In genomic region chr2:113211226-113212105, GRCh38 we compare ENCODE assay signal across 9 cellular contexts. TPM values are rescaled to one million over a fixed set of nuclear protein-coding genes. Genes with fewer than 3 reads are reported as not detected.
DNase-seq lines count a peak whose midpoint lies in the region; ATAC-seq, FAIRE-seq and TF ChIP-seq lines count a peak whose summit lies in the region.
"Had no signal": no experiment of that assay in that cellular context is flagged by ENCODE, and none has a peak within 500 bp of the region (broad histone marks: within the 10 kb centered on the region; RNA-seq: fewer than 3 reads in every experiment).

No MANE protein-coding gene starts in this region.

- peak overlapping the region; percentile 13 for H3K14ac ChIP-seq in IMR-90 (replicated peaks; ENCODE audit: low read depth, low read length)

- ATAC-seq in IMR-90 (ENCODE audit: low read depth) (peak; percentile 73), lower lobe of right lung (peak; percentile 33 to 59), GM19455 (IDR thresholded peaks at IDR 0.05; ENCODE audit: unreplicated experiment) (no peak)
- no peak for ATAC-seq in activated T-helper 17 cell treated with anti-CD3 and anti-CD28 coated beads, Interleukin-2, amount 50 U/mL, for 72 hours (replicated peaks)
- ATAC-seq: activated T-cell treated with anti-CD3 and anti-CD28 coated beads, Interleukin-2, amount 50 U/mL, for 72 hours had no signal

- TF ChIP-seq CTCF in IMR-90 (conservative IDR thresholded peaks at IDR 0.05; ENCODE audit: low read depth, low read length) (no peak), lower lobe of right lung (IDR thresholded peaks at IDR 0.05) (no peak)

- peak overlapping the region; percentile 33; the same call in 1 of the 2 replicates for H2AK5ac ChIP-seq in IMR-90 (ENCODE audit: low read depth, low read length)

- no peak overlapping the region for H3K9ac ChIP-seq in IMR-90 (ENCODE audit: low read depth, low read length)

- TF ChIP-seq POLR2A in IMR-90 (IDR thresholded peaks at IDR 0.05; ENCODE audit: low read depth, low read length), result no peak

- H4K91ac ChIP-seq in IMR-90 (ENCODE audit: insufficient read depth, low read depth, low read length), result peak overlapping the region; percentile 77

- peaks cover 11% of the 10 kb centered on the region for H3K9me1 ChIP-seq in IMR-90 (ENCODE audit: insufficient read depth, low read length)

- intact Hi-C loops in IMR-90 (cut with micrococcal nuclease), result loop anchor here (2.0 kb wide), 1 partner anchor 71 kb away; no protein-coding TSS in a partner anchor
- intact Hi-C loops in lower lobe of right lung (cut with DNase I), result no loop called here

- H3K27ac ChIP-seq in IMR-90 (ENCODE audit: insufficient read depth, low read length), result no peak overlapping the region; the same call in 1 of the 2 replicates
- peak overlapping the region; percentile 80 for H3K27ac ChIP-seq in cingulate gyrus (ENCODE audit: low read depth, low read length)
- H3K27ac ChIP-seq in lower lobe of right lung, result peak overlapping the region; percentile 60

- peak overlapping the region; percentile 90 for H3K4ac ChIP-seq in IMR-90 (ENCODE audit: low read depth, low read length)

- H3K18ac ChIP-seq in IMR-90 (ENCODE audit: low read depth, low read length), result peak overlapping the region; percentile 75; the same call in 1 of the 2 replicates

- no peak for FAIRE-seq in urothelium cell line (lab: Jason Lieb, UNC)

- H4K20me1 ChIP-seq in IMR-90 (ENCODE audit: insufficient read depth, low read length), result no peaks in the 10 kb centered on the region

- peak overlapping the region; percentile 75 for H2AFZ ChIP-seq in IMR-90 (replicated peaks; ENCODE audit: low read length, poor library complexity)

- peak overlapping the region; percentile 82 for H2BK120ac ChIP-seq in IMR-90 (ENCODE audit: low read depth, low read length)

- no peaks in the 10 kb centered on the region for H3K9me3 ChIP-seq in IMR-90 (ENCODE audit: control insufficient read depth, insufficient read depth, low read length)
- H3K9me3 ChIP-seq in lower lobe of right lung, result no peaks in the 10 kb centered on the region

- H3K4me1 ChIP-seq in IMR-90 (ENCODE audit: control insufficient read depth, insufficient read depth, low read length), result peaks cover 15% of the 10 kb centered on the region
- peaks cover 24% of the 10 kb centered on the region for H3K4me1 ChIP-seq in lower lobe of right lung

- H3K36me3 ChIP-seq in IMR-90 (ENCODE audit: control insufficient read depth, insufficient read depth, low read length) (no peaks in the 10 kb centered on the region), lower lobe of right lung (no peaks in the 10 kb centered on the region)

- dilution Hi-C loops in IMR-90 (cut with HindIII; ENCODE audit: low sequenced_read_pairs, unreplicated experiment), result no loop called here

- no peak overlapping the region for H3K23ac ChIP-seq in IMR-90 (ENCODE audit: low read depth, low read length)

- H4K5ac ChIP-seq in IMR-90 (ENCODE audit: low read depth, low read length), result peak overlapping the region; percentile 38; the same call in 1 of the 2 replicates

- H3K4me1 Mint-ChIP-seq in activated T-helper 17 cell treated with anti-CD3 and anti-CD28 coated beads, Interleukin-2, amount 50 U/mL, for 72 hours, result no peaks in the 10 kb centered on the region

- H3K9me3 Mint-ChIP-seq in activated T-helper 17 cell treated with anti-CD3 and anti-CD28 coated beads, Interleukin-2, amount 50 U/mL, for 72 hours, result no peaks in the 10 kb centered on the region
- H3K9me3 Mint-ChIP-seq: activated T-cell treated with anti-CD3 and anti-CD28 coated beads, Interleukin-2, amount 50 U/mL, for 72 hours had no signal

- DNase-seq in IMR-90 (peak; percentile 49), lower lobe of right lung (no peak), urothelium cell line (ENCODE audit: low spot score) (peak; percentile 76)
- no peak for DNase-seq in activated CD4-positive, alpha-beta T cell treated with anti-CD3 and anti-CD28 coated beads, Interleukin-2, amount 50 U/mL, for 48 hours
- DNase-seq: activated T-cell treated with anti-CD3 and anti-CD28 coated beads, Interleukin-2, amount 50 U/mL, for 72 hours had no signal

- in situ Hi-C loops in IMR-90 (cut with MboI; ENCODE audit: low sequenced_read_pairs), result no loop called here

- BruUV-seq in IMR-90 (replicated peaks; lab: Mats Ljungman, UMichigan), result no TSS peak

- no peak overlapping the region for H3K4me2 ChIP-seq in IMR-90 (ENCODE audit: low read depth, low read length)

- no peak overlapping the region for H3K56ac ChIP-seq in IMR-90 (ENCODE audit: extremely low read depth, insufficient read depth, low read length)

- H2BK15ac ChIP-seq in IMR-90 (ENCODE audit: low read depth, low read length), result peak overlapping the region; percentile 35; the same call in 2 of the 3 replicates

- H3K27me3 ChIP-seq in IMR-90 (ENCODE audit: control insufficient read depth, insufficient read depth, low read length), result peaks cover 2% of the 10 kb centered on the region; the same call in 1 of the 2 replicates
- no peaks in the 10 kb centered on the region for H3K27me3 ChIP-seq in lower lobe of right lung (ENCODE audit: low read depth)

- peak overlapping the region; percentile 34 for H2BK20ac ChIP-seq in IMR-90 (ENCODE audit: low read depth, low read length)

- no peak overlapping the region for H3K4me3 Mint-ChIP-seq in activated T-helper 17 cell treated with anti-CD3 and anti-CD28 coated beads, Interleukin-2, amount 50 U/mL, for 72 hours
- H3K4me3 Mint-ChIP-seq: activated T-cell treated with anti-CD3 and anti-CD28 coated beads, Interleukin-2, amount 50 U/mL, for 72 hours had no signal

- peak overlapping the region; percentile 31 for H2AK9ac ChIP-seq in IMR-90 (replicated peaks; ENCODE audit: low read depth, low read length, poor library complexity)

- WGBS in IMR-90 (ENCODE audit: extremely low coverage in 2 of 2, insufficient read length in 1 of 2), 2 experiments, result no CpG with 5 or more reads among the region's 13 CpGs

- no peaks in the 10 kb centered on the region for H3K27me3 Mint-ChIP-seq in activated T-helper 17 cell treated with anti-CD3 and anti-CD28 coated beads, Interleukin-2, amount 50 U/mL, for 72 hours

- H2BK5ac ChIP-seq in IMR-90 (ENCODE audit: low read depth, low read length, poor library complexity, severe bottlenecking), result peak overlapping the region; percentile 22

- peak overlapping the region; percentile 49 to 77 for H4K8ac ChIP-seq in IMR-90 (ENCODE audit: low read depth in 2 of 2, low read length in 2 of 2)

- POLR2A ChIA-PET in IMR-90 (lab: Charles Lee; ENCODE audit: unreplicated experiment), result no interaction called here

- H3K36me3 Mint-ChIP-seq in activated T-helper 17 cell treated with anti-CD3 and anti-CD28 coated beads, Interleukin-2, amount 50 U/mL, for 72 hours (ENCODE audit: low read depth), result no peaks in the 10 kb centered on the region

- no peak for TF ChIP-seq RAD21 in IMR-90 (IDR thresholded peaks at IDR 0.05; ENCODE audit: low read length)

- H3K4me3 ChIP-seq in IMR-90 (ENCODE audit: insufficient read depth, low read depth, low read length) (no peak overlapping the region), lower lobe of right lung (no peak overlapping the region)

- no peaks in the 10 kb centered on the region for H3K79me1 ChIP-seq in IMR-90 (ENCODE audit: low read depth in 1 of 2, low read length in 2 of 2)

- CTCF ChIA-PET in IMR-90 (lab: Yijun Ruan, JAX), result interaction anchor here (0.7 to 1.9 kb wide), 5 partner anchors 13 to 159 kb away, joined by 3 to 8 read pairs (median 4); no protein-coding TSS in a partner anchor

- no peak overlapping the region for H3K27ac Mint-ChIP-seq in activated T-helper 17 cell treated with anti-CD3 and anti-CD28 coated beads, Interleukin-2, amount 50 U/mL, for 72 hours
- H3K27ac Mint-ChIP-seq: progenitor cell of endocrine pancreas had no signal

TF ChIP-seq in IMR-90, 13 proteins besides CTCF, POLR2A, EP300 and RAD21:
- TF ChIP-seq BHLHE40 (IDR thresholded peaks at IDR 0.05; ENCODE audit: low read depth, low read length), result no peak
- no peak for TF ChIP-seq RFX5 (IDR thresholded peaks at IDR 0.05; ENCODE audit: low read depth, low read length)
- TF ChIP-seq NFE2L2 (IDR thresholded peaks at IDR 0.05; ENCODE audit: low read depth, low read length), result no peak
- TF ChIP-seq ELK1 (IDR thresholded peaks at IDR 0.05; ENCODE audit: borderline replicate concordance, low read depth, low read length), result no peak
- TF ChIP-seq CHD1 (IDR thresholded peaks at IDR 0.05; ENCODE audit: low read depth, low read length), result no peak
- no peak for TF ChIP-seq USF2 (IDR thresholded peaks at IDR 0.05; ENCODE audit: low read depth, low read length)
- TF ChIP-seq FOS (IDR thresholded peaks at IDR 0.05; ENCODE audit: low read depth, low read length), result no peak
- no peak for TF ChIP-seq MAFK (IDR thresholded peaks at IDR 0.05; ENCODE audit: low read depth, low read length)
- TF ChIP-seq CEBPB (IDR thresholded peaks at IDR 0.05; ENCODE audit: low read depth, low read length), result no peak
- TF ChIP-seq MXI1 (IDR thresholded peaks at IDR 0.05; ENCODE audit: borderline replicate concordance, low read depth, low read length), result no peak
- TF ChIP-seq MAZ (IDR thresholded peaks at IDR 0.05; ENCODE audit: borderline replicate concordance, low read depth, low read length), result no peak

RNA-seq across cellular contexts. Expression of gene PSD4, which starts 37.7 kb away (rescaled TPM):
- 0.28 and 0.36 TPM in 2 replicates for total RNA-seq in IMR-90 (2012; rRNA removed)
- 0.55 and 0.70 TPM in 2 replicates for polyA plus RNA-seq in IMR-90 (2012; rRNA removed)
- polyA plus RNA-seq in IMR-90 (2012; cell fraction: cytosol; rRNA removed), result 0.48 and 0.76 TPM in 2 replicates
- polyA plus RNA-seq in IMR-90 (2012; cell fraction: nucleus; rRNA removed; ENCODE audit: low replicate concordance), result 0.66 and 0.72 TPM in 2 replicates
- 43.2 TPM for total RNA-seq in lower lobe of right lung
- 100 to 1,000 TPM; 300 to 503 TPM for total RNA-seq in activated T-helper 17 cell treated with anti-CD3 and anti-CD28 coated beads, Interleukin-2, amount 50 U/mL, for 72 hours

Comparison
In these comparisons a context has a peak if more than half of its experiments do, and no peak if none do; other contexts are left out.
1. ATAC-seq: peak in IMR-90 (single experiment) and lower lobe of right lung (2 of 2); none in GM19455 (single experiment) and activated T-helper 17 cell treated with anti-CD3 and anti-CD28 coated beads, Interleukin-2, amount 50 U/mL, for 72 hours (single experiment).
2. DNase-seq: peak in IMR-90 (single experiment) and urothelium cell line (single experiment); none in lower lobe of right lung (single experiment) and activated CD4-positive, alpha-beta T cell treated with anti-CD3 and anti-CD28 coated beads, Interleukin-2, amount 50 U/mL, for 48 hours (0 of 2).
3. RNA of gene PSD4, which starts 37.7 kb away (total RNA-seq): 300 to 503 TPM in activated T-helper 17 cell treated with anti-CD3 and anti-CD28 coated beads, Interleukin-2, amount 50 U/mL, for 72 hours and 43.2 TPM in lower lobe of right lung (single experiment); 0.28 to 0.36 TPM in IMR-90; every median in the first group is over 10 times any median in the second.